ENCODE assay signal across 15 cellular contexts in the genomic region with DNA sequence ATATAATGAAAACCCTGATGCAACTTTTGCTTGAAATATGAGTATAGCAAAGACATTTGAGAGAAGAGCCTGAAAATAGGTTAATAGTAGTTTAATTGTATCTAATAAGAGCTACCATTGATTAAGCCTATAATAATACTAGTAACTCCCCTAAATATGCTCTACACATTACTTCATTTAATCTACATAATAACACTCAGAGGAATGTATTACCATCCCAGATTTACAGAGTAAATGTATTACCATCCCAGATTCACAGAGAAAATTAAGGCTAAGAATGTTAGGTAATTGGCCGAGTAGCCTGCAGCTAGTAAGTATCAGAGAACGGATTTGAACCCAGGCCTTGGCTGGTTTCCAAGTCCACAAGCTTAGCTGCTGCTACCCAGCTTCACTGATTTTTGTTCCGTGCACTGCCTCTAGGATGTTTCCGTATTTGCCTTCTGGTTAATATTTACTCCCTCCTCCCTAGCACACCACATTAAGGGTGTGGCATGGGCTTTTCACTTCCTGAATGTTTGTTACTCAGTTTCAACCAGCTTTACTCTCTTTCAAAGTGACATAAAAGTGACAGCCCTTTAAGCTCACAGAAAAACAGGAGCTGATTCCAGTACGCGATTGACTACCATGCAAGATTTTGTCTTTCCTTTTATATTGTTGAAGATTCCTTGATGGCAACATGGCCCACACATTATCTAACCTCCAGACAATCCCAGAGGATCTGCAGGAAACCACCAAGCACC. TPM values are rescaled to one million over a fixed set of nuclear protein-coding genes. Genes with fewer than 3 reads are reported as not detected.
DNase-seq lines count a peak whose midpoint lies in the region; ATAC-seq, FAIRE-seq and TF ChIP-seq lines count a peak whose summit lies in the region.
"Had no signal": no experiment of that assay in that cellular context is flagged by ENCODE, and none has a peak within 500 bp of the region (broad histone marks: within the 10 kb centered on the region; RNA-seq: fewer than 3 reads in every experiment).

No MANE protein-coding gene starts in this region.

- WGBS in A549 (ENCODE audit: missing lambda C conversion rate) = 12% methylated on average over 6 of the region's 6 CpGs

- ATAC-seq in A549 = peak; percentile 94 to 96
- ATAC-seq in GM19043 (IDR thresholded peaks at IDR 0.05; ENCODE audit: low read depth, unreplicated experiment) = peak; percentile 91
- ATAC-seq in HG03097 (IDR thresholded peaks at IDR 0.05; ENCODE audit: low FRiP score, unreplicated experiment) = peak; percentile 81
- ATAC-seq: activated T-cell treated with anti-CD3 and anti-CD28 coated beads, Interleukin-2, amount 50 U/mL, for 4 hours had no signal

- CTCF ChIA-PET in A549 (lab: Yijun Ruan, JAX) = no interaction called here

- peak overlapping the region; percentile 57 for H3K4me2 ChIP-seq in A549

- no peaks in the 10 kb centered on the region for H3K9me3 ChIP-seq in A549
- no peaks in the 10 kb centered on the region for H3K9me3 ChIP-seq in duodenal mucosa (ENCODE audit: control insufficient read depth in 1 of 2, low read length in 2 of 2)

- TF ChIP-seq EP300 in A549 (IDR thresholded peaks at IDR 0.05) = no peak

- H3K4me1 ChIP-seq in A549 (peaks cover 41% of the 10 kb centered on the region), duodenal mucosa (ENCODE audit: control insufficient read depth in 1 of 2, insufficient read depth in 2 of 2, low read length in 2 of 2) (peaks cover 14 to 47% of the 10 kb centered on the region in 2 donors)

- H3K4me3 ChIP-seq in A549 (no peak overlapping the region), duodenal mucosa (ENCODE audit: low read depth in 1 of 2, low read length in 2 of 2) (peak overlapping the region in 1 of 2 donors; percentile 33)

- no peak overlapping the region for H3K9ac ChIP-seq in duodenal mucosa (ENCODE audit: low read depth in 1 of 2, low read length in 2 of 2)

- peak; percentile 94 for FAIRE-seq in A549 (lab: Jason Lieb, UNC)
- no peak for FAIRE-seq in GM12892 (lab: Jason Lieb, UNC)

- in situ Hi-C loops in G401 (cut with HindIII; ENCODE audit: low sequenced_read_pairs) = no loop called here

- POLR2A ChIA-PET in A549 (lab: Yijun Ruan, JAX) = no interaction called here

- no peaks in the 10 kb centered on the region for H3K27me3 ChIP-seq in duodenal mucosa (ENCODE audit: control insufficient read depth in 1 of 2, insufficient read depth in 2 of 2, low read length in 2 of 2)

- DNase-seq in A549 (ENCODE audit: low read depth in 1 of 2, low spot score in 1 of 2) (peak; percentile 41 to 84), occipital lobe (lab: John Stamatoyannopoulos, UW) (no peak), ecto neural progenitor cell (ENCODE audit: low spot score) (no peak), G401 (ENCODE audit: low spot score) (no peak), GM12892 (ENCODE audit: insufficient read length) (no peak)
- DNase-seq: activated T-cell treated with anti-CD3 and anti-CD28 coated beads, Interleukin-2, amount 50 U/mL, for 4 hours; AML-193; islet precursor cell; NCI-H1436 treated with DMSO at 0.1 percent for 48 hours; trophoblast cell had no signal

- no peak for TF ChIP-seq RAD21 in A549 (conservative IDR thresholded peaks at IDR 0.05 in 1 of 2, IDR thresholded peaks at IDR 0.05 in 1 of 2)

- no peaks in the 10 kb centered on the region for H3K36me3 ChIP-seq in duodenal mucosa (ENCODE audit: control insufficient read depth in 1 of 2, insufficient read depth in 2 of 2, low read length in 2 of 2)

- no peak for TF ChIP-seq POLR2A in A549 (IDR thresholded peaks at IDR 0.05; ENCODE audit: low read length)
- TF ChIP-seq POLR2A in GM12892 (IDR thresholded peaks at IDR 0.05; ENCODE audit: low read depth, low read length) = no peak

- TF ChIP-seq CTCF in A549 (IDR thresholded peaks at IDR 0.05) = no peak

- H3K27ac ChIP-seq in A549 = peak overlapping the region; percentile 57 to 80
- peak overlapping the region; percentile 73 for H3K27ac ChIP-seq in duodenal mucosa (ENCODE audit: low read depth, low read length)
- H3K27ac ChIP-seq: RWPE1 had no signal

TF ChIP-seq in A549, 52 proteins besides CTCF, POLR2A, EP300 and RAD21:
- no peak for TF ChIP-seq BHLHE40 (IDR thresholded peaks at IDR 0.05; ENCODE audit: low read depth, low read length)
- TF ChIP-seq, protein P1, sequence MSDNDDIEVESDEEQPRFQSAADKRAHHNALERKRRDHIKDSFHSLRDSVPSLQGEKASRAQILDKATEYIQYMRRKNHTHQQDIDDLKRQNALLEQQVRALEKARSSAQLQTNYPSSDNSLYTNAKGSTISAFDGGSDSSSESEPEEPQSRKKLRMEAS (IDR thresholded peaks at IDR 0.05) = peak; percentile 22; the same call in 1 of the 2 replicates
- no peak for TF ChIP-seq SMC3 (IDR thresholded peaks at IDR 0.05)
- TF ChIP-seq, protein P2, sequence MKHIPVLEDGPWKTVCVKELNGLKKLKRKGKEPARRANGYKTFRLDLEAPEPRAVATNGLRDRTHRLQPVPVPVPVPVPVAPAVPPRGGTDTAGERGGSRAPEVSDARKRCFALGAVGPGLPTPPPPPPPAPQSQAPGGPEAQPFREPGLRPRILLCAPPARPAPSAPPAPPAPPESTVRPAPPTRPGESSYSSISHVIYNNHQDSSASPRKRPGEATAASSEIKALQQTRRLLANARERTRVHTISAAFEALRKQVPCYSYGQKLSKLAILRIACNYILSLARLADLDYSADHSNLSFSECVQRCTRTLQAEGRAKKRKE (CRISPR knock-in tag; IDR thresholded peaks at IDR 0.05; ENCODE audit: low read depth) = no peak
- no peak for TF ChIP-seq HOXB13 (CRISPR knock-in tag; IDR thresholded peaks at IDR 0.05; ENCODE audit: low read depth)

RNA-seq across cellular contexts. Expression of a gene that starts 26.6 kb away (rescaled TPM):
- polyA plus RNA-seq in A549 (2011; rRNA removed) = 2.2 and 4.1 TPM in 2 replicates
- 0.62 and 0.73 TPM in 2 replicates for polyA plus RNA-seq in A549 (2012; cell fraction: cytosol; rRNA removed)
- polyA plus RNA-seq in A549 (2012; cell fraction: nucleus; rRNA removed) = 0.24 and 1.4 TPM in 2 replicates
- polyA plus RNA-seq in A549 (2017; fragmentation: RNase III; extraction: RNeasy Plus Mini Kit Qiagen cat#74134 plus additional on column Dnase treatment) = 0.05 to 0.10 TPM in 2 of 3 replicates, not detected in the other
- polyA minus RNA-seq in A549 (2011; rRNA and poly(A)+ RNA removed) = 5.5 and 6.6 TPM in 2 replicates
- total RNA-seq in occipital lobe = 11.1 TPM
- total RNA-seq in G401 (2014; rRNA removed; shearing (Covaris generic)) = not detected in 2 replicates
- polyA plus RNA-seq in GM12892 (2012; ENCODE audit: missing spikeins) = not detected
- total RNA-seq: pulmonary artery endothelial cell had no signal

Comparison
In these comparisons a context has a peak if more than half of its experiments do, and no peak if none do; other contexts are left out.
1. DNase-seq: peak in A549 (2 of 2); none in occipital lobe (single experiment), ecto neural progenitor cell (single experiment), G401 (single experiment) and GM12892 (single experiment).
2. RNA of a gene that starts 26.6 kb away (total RNA-seq): 11.1 TPM in occipital lobe (single experiment); not detected in G401; every median in the first group is over 10 times any median in the second.
3. Peak in every context shown above with its lines, with median percentiles within 50 percentile points of each other: ATAC-seq.